ENCODE assay signal across 1 cellular context in genomic region chr20:45919536-45919933, GRCh38.
TF ChIP-seq lines count a peak whose summit lies in the region.

No MANE protein-coding gene starts in this region.

TF ChIP-seq in HepG2, 621 proteins besides CTCF, POLR2A, EP300 and RAD21 (continued from another document and continues in another):
- TF ChIP-seq ZBTB20 (CRISPR knock-in tag; IDR thresholded peaks at IDR 0.05; ENCODE audit: borderline replicate concordance, low read depth) (0 out of 2 replicates have a peak, but pooled peaks have one; percentile 32), BHLHE40 (IDR thresholded peaks at IDR 0.05; ENCODE audit: low read length) (no peak), BRD4 (CRISPR knock-in tag; IDR thresholded peaks at IDR 0.05) (no peak), ZNF383 (CRISPR knock-in tag; IDR thresholded peaks at IDR 0.05; ENCODE audit: borderline replicate concordance) (no peak), ZKSCAN5 (CRISPR knock-in tag; IDR thresholded peaks at IDR 0.05) (no peak), RXRB (CRISPR knock-in tag; IDR thresholded peaks at IDR 0.05; ENCODE audit: borderline replicate concordance) (peak; percentile 59; the same call in 1 of the 2 replicates), POLR2G (IDR thresholded peaks at IDR 0.05; ENCODE audit: low read depth, low read length) (no peak), PLRG1 (conservative IDR thresholded peaks at IDR 0.05) (no peak), ZNF503 (CRISPR knock-in tag; IDR thresholded peaks at IDR 0.05) (peak; percentile 71; the same call in 1 of the 2 replicates), SAFB2 (CRISPR knock-in tag; IDR thresholded peaks at IDR 0.05; ENCODE audit: borderline replicate concordance, low read depth) (no peak), ZNF335 (CRISPR knock-in tag; IDR thresholded peaks at IDR 0.05) (no peak), KDM1A (CRISPR knock-in tag; IDR thresholded peaks at IDR 0.05) (0 out of 2 replicates have a peak, but pooled peaks have one; percentile 70), GTF2F1 (IDR thresholded peaks at IDR 0.05; ENCODE audit: low read length) (no peak), CERS6 (CRISPR knock-in tag; IDR thresholded peaks at IDR 0.05) (no peak), ZNF496 (CRISPR knock-in tag; IDR thresholded peaks at IDR 0.05; ENCODE audit: insufficient replicate concordance) (no peak), CHD4 (IDR thresholded peaks at IDR 0.05; ENCODE audit: borderline replicate concordance, low read length) (no peak), JUN (CRISPR knock-in tag; IDR thresholded peaks at IDR 0.05) (no peak), FOXO1 (CRISPR knock-in tag; IDR thresholded peaks at IDR 0.05) (peak; percentile 87; the same call in 1 of the 2 replicates), NR2F6 (IDR thresholded peaks at IDR 0.05) (no peak), NR2F6 (CRISPR knock-in tag; IDR thresholded peaks at IDR 0.05) (0 out of 2 replicates have a peak, but pooled peaks have one; percentile 48), ATRX (CRISPR knock-in tag; IDR thresholded peaks at IDR 0.05; ENCODE audit: borderline replicate concordance) (no peak), ZNF546 (CRISPR knock-in tag; conservative IDR thresholded peaks at IDR 0.05) (no peak), RFX3 (CRISPR knock-in tag; IDR thresholded peaks at IDR 0.05) (no peak), SOX6 (IDR thresholded peaks at IDR 0.05) (no peak), SOX6 (CRISPR knock-in tag; IDR thresholded peaks at IDR 0.05) (no peak), CC2D1A (CRISPR knock-in tag; IDR thresholded peaks at IDR 0.05) (no peak), E2F5 (CRISPR knock-in tag; conservative IDR thresholded peaks at IDR 0.05) (no peak), ZNF282 (IDR thresholded peaks at IDR 0.05; ENCODE audit: partially characterized antibody) (no peak), RCOR2 (CRISPR knock-in tag; IDR thresholded peaks at IDR 0.05) (peak; percentile 47; the same call in 1 of the 2 replicates), HOXD1 (CRISPR knock-in tag; IDR thresholded peaks at IDR 0.05) (no peak), FOXP4 (CRISPR knock-in tag; IDR thresholded peaks at IDR 0.05) (peak; percentile 59), NR1H2 (CRISPR knock-in tag; IDR thresholded peaks at IDR 0.05; ENCODE audit: borderline replicate concordance, low read depth) (no peak), ZBTB3 (CRISPR knock-in tag; IDR thresholded peaks at IDR 0.05; ENCODE audit: borderline replicate concordance, low read depth) (no peak), NR2F2 (IDR thresholded peaks at IDR 0.05; ENCODE audit: borderline replicate concordance, low read depth) (no peak), ZSCAN22 (CRISPR knock-in tag; IDR thresholded peaks at IDR 0.05) (no peak), KDM2A (CRISPR knock-in tag; IDR thresholded peaks at IDR 0.05; ENCODE audit: borderline replicate concordance, low read depth) (no peak), ZNF468 (CRISPR knock-in tag; IDR thresholded peaks at IDR 0.05) (no peak), IKZF1 (IDR thresholded peaks at IDR 0.05) (no peak), KAT2B (IDR thresholded peaks at IDR 0.05; ENCODE audit: borderline replicate concordance, low read depth, low read length) (no peak), POLR2AphosphoS2 (IDR thresholded peaks at IDR 0.05; ENCODE audit: low read depth, low read length) (no peak), CEBPG (CRISPR knock-in tag; IDR thresholded peaks at IDR 0.05) (peak; percentile 24; the same call in 1 of the 2 replicates), GATA4 (IDR thresholded peaks at IDR 0.05; ENCODE audit: borderline replicate concordance, low read depth) (no peak), MIXL1 (CRISPR knock-in tag; IDR thresholded peaks at IDR 0.05) (no peak), ZNF510 (CRISPR knock-in tag; IDR thresholded peaks at IDR 0.05; ENCODE audit: low read depth) (no peak), ZFY (CRISPR knock-in tag; IDR thresholded peaks at IDR 0.05) (0 out of 2 replicates have a peak, but pooled peaks have one; percentile 33), MTF1 (CRISPR knock-in tag; IDR thresholded peaks at IDR 0.05) (no peak), ZNF639 (CRISPR knock-in tag; conservative IDR thresholded peaks at IDR 0.05) (no peak), GFI1 (CRISPR knock-in tag; IDR thresholded peaks at IDR 0.05; ENCODE audit: borderline replicate concordance) (0 out of 2 replicates have a peak, but pooled peaks have one; percentile 8), AGO2 (optimal IDR thresholded peaks at IDR 0.05; ENCODE audit: low read depth, low read length) (no peak), ZNF343 (CRISPR knock-in tag; IDR thresholded peaks at IDR 0.05) (no peak), DMAP1 (CRISPR knock-in tag; IDR thresholded peaks at IDR 0.05) (no peak)
- TF ChIP-seq, protein P1, sequence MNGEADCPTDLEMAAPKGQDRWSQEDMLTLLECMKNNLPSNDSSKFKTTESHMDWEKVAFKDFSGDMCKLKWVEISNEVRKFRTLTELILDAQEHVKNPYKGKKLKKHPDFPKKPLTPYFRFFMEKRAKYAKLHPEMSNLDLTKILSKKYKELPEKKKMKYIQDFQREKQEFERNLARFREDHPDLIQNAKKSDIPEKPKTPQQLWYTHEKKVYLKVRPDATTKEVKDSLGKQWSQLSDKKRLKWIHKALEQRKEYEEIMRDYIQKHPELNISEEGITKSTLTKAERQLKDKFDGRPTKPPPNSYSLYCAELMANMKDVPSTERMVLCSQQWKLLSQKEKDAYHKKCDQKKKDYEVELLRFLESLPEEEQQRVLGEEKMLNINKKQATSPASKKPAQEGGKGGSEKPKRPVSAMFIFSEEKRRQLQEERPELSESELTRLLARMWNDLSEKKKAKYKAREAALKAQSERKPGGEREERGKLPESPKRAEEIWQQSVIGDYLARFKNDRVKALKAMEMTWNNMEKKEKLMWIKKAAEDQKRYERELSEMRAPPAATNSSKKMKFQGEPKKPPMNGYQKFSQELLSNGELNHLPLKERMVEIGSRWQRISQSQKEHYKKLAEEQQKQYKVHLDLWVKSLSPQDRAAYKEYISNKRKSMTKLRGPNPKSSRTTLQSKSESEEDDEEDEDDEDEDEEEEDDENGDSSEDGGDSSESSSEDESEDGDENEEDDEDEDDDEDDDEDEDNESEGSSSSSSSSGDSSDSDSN (CRISPR knock-in tag; IDR thresholded peaks at IDR 0.05): no peak; the same call in 1 of the 2 replicates
- TF ChIP-seq, protein P2, sequence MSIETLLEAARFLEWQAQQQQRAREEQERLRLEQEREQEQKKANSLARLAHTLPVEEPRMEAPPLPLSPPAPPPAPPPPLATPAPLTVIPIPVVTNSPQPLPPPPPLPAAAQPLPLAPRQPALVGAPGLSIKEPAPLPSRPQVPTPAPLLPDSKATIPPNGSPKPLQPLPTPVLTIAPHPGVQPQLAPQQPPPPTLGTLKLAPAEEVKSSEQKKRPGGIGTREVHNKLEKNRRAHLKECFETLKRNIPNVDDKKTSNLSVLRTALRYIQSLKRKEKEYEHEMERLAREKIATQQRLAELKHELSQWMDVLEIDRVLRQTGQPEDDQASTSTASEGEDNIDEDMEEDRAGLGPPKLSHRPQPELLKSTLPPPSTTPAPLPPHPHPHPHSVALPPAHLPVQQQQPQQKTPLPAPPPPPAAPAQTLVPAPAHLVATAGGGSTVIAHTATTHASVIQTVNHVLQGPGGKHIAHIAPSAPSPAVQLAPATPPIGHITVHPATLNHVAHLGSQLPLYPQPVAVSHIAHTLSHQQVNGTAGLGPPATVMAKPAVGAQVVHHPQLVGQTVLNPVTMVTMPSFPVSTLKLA (IDR thresholded peaks at IDR 0.05): no peak
- TF ChIP-seq, protein P3, sequence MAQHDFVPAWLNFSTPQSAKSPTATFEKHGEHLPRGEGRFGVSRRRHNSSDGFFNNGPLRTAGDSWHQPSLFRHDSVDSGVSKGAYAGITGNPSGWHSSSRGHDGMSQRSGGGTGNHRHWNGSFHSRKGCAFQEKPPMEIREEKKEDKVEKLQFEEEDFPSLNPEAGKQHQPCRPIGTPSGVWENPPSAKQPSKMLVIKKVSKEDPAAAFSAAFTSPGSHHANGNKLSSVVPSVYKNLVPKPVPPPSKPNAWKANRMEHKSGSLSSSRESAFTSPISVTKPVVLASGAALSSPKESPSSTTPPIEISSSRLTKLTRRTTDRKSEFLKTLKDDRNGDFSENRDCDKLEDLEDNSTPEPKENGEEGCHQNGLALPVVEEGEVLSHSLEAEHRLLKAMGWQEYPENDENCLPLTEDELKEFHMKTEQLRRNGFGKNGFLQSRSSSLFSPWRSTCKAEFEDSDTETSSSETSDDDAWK (CRISPR knock-in tag; IDR thresholded peaks at IDR 0.05): no peak
- TF ChIP-seq, protein P4, sequence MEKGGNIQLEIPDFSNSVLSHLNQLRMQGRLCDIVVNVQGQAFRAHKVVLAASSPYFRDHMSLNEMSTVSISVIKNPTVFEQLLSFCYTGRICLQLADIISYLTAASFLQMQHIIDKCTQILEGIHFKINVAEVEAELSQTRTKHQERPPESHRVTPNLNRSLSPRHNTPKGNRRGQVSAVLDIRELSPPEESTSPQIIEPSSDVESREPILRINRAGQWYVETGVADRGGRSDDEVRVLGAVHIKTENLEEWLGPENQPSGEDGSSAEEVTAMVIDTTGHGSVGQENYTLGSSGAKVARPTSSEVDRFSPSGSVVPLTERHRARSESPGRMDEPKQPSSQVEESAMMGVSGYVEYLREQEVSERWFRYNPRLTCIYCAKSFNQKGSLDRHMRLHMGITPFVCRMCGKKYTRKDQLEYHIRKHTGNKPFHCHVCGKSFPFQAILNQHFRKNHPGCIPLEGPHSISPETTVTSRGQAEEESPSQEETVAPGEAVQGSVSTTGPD (CRISPR knock-in tag; IDR thresholded peaks at IDR 0.05): no peak
- TF ChIP-seq, protein P5, sequence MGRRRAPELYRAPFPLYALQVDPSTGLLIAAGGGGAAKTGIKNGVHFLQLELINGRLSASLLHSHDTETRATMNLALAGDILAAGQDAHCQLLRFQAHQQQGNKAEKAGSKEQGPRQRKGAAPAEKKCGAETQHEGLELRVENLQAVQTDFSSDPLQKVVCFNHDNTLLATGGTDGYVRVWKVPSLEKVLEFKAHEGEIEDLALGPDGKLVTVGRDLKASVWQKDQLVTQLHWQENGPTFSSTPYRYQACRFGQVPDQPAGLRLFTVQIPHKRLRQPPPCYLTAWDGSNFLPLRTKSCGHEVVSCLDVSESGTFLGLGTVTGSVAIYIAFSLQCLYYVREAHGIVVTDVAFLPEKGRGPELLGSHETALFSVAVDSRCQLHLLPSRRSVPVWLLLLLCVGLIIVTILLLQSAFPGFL (CRISPR knock-in tag; IDR thresholded peaks at IDR 0.05): no peak
